Comparison of ENCODE assay signal across 10 cellular contexts in genomic region chr9:2023042-2023441, GRCh38. TPM values are rescaled to one million over a fixed set of nuclear protein-coding genes. Genes with fewer than 3 reads are reported as not detected.
DNase-seq lines count a peak whose midpoint lies in the region; ATAC-seq and TF ChIP-seq lines count a peak whose summit lies in the region.
"Had no signal": no experiment of that assay in that cellular context is flagged by ENCODE, and none has a peak within 500 bp of the region (broad histone marks: within the 10 kb centered on the region; RNA-seq: fewer than 3 reads in every experiment).

No MANE protein-coding gene starts in this region.

- no peaks in the 10 kb centered on the region for H3K27me3 Mint-ChIP-seq in T-cell

- H3K9ac ChIP-seq in rectal smooth muscle tissue (ENCODE audit: low read length) = no peak overlapping the region

- peak overlapping the region; percentile 87 to 90 for H3K27ac Mint-ChIP-seq in T-cell

- H3K4me3 ChIP-seq in GM06990 (replicated peaks; ENCODE audit: low read depth, low read length) = peak overlapping the region; percentile 21
- peak overlapping the region in 1 of 4 donors; percentile 5 for H3K4me3 ChIP-seq in esophagus muscularis mucosa
- no peak overlapping the region for H3K4me3 ChIP-seq in rectal smooth muscle tissue (ENCODE audit: low read length)
- H3K4me3 ChIP-seq in H7 (ENCODE audit: insufficient read depth, low read depth, low read length) = no peak overlapping the region
- no peak overlapping the region for H3K4me3 ChIP-seq in tibial nerve

- H3K9me3 Mint-ChIP-seq in T-cell = no peaks in the 10 kb centered on the region

- H3K27ac ChIP-seq in esophagus muscularis mucosa (replicated peaks in 1 of 4) = peak overlapping the region; percentile 7 to 59 (median 40)
- peak overlapping the region; percentile 63 for H3K27ac ChIP-seq in rectal smooth muscle tissue (ENCODE audit: low read depth, low read length)
- peak overlapping the region in 1 of 4 donors; percentile 23 for H3K27ac ChIP-seq in tibial nerve

- H3K27me3 ChIP-seq in GM06990 (replicated peaks; ENCODE audit: control insufficient read depth, insufficient read depth, low read length) (no peaks in the 10 kb centered on the region), esophagus muscularis mucosa (no peaks in the 10 kb centered on the region), rectal smooth muscle tissue (ENCODE audit: control insufficient read depth, insufficient read depth, low read length) (no peaks in the 10 kb centered on the region), H7 (ENCODE audit: control insufficient read depth, insufficient read depth, low read length) (peaks cover 20% of the 10 kb centered on the region), tibial nerve (no peaks in the 10 kb centered on the region)

- H3K36me3 Mint-ChIP-seq in T-cell = no peaks in the 10 kb centered on the region

- H3K4me1 Mint-ChIP-seq in T-cell = peaks cover 97 to 99% (median 98%) of the 10 kb centered on the region in 3 donors

- TF ChIP-seq EP300 in esophagus muscularis mucosa (IDR thresholded peaks at IDR 0.05) (no peak), tibial nerve (IDR thresholded peaks at IDR 0.05) (no peak)

- intact Hi-C loops in esophagus muscularis mucosa (cut with DNase I) = loop anchor here (10.0 kb wide), 1 partner anchor 822 kb away; the partner anchor contains the start of gene PUM3

- no peak for TF ChIP-seq POLR2A in esophagus muscularis mucosa (IDR thresholded peaks at IDR 0.05; ENCODE audit: low read depth)
- no peak for TF ChIP-seq POLR2A in tibial nerve (IDR thresholded peaks at IDR 0.05)

- peak overlapping the region; percentile 58 to 73 (median 62) for H3K4me3 Mint-ChIP-seq in T-cell

- CTCF ChIA-PET in T-cell (lab: Charles Lee) = interaction anchor here in 1 of 2 donors (1.6 kb wide), 1 partner anchor 30 kb away, joined by 6 read pairs; no protein-coding TSS in a partner anchor

- no peak for TF ChIP-seq CTCF in GM06990 (IDR thresholded peaks at IDR 0.05; ENCODE audit: insufficient read depth, low read length, poor library complexity, severe bottlenecking)
- TF ChIP-seq CTCF in esophagus muscularis mucosa (IDR thresholded peaks at IDR 0.05) = no peak
- TF ChIP-seq CTCF in tibial nerve (IDR thresholded peaks at IDR 0.05) = no peak

- H3K36me3 ChIP-seq in GM06990 (ENCODE audit: control insufficient read depth, insufficient read depth, low read length) (peaks cover 2% of the 10 kb centered on the region; the same call in 1 of the 2 replicates), esophagus muscularis mucosa (no peaks in the 10 kb centered on the region), rectal smooth muscle tissue (ENCODE audit: control insufficient read depth, insufficient read depth, low read length) (no peaks in the 10 kb centered on the region), H7 (replicated peaks; ENCODE audit: control insufficient read depth, insufficient read depth, low read length) (no peaks in the 10 kb centered on the region), tibial nerve (no peaks in the 10 kb centered on the region)

- no peak for DNase-seq in GM06990 (ENCODE audit: extremely low read depth, insufficient read length)
- no peak for DNase-seq in T-cell
- DNase-seq in esophagus muscularis mucosa (ENCODE audit: extremely low spot score) = no peak
- DNase-seq in H7 = no peak
- DNase-seq in tibial nerve (ENCODE audit: low spot score in 2 of 2) = no peak
- DNase-seq: activated CD4-positive, alpha-beta T cell treated with anti-CD3 and anti-CD28 coated beads, Interleukin-2, amount 50 U/mL, for 1 hour had no signal

- ATAC-seq in T-cell (replicated peaks in 1 of 4) (no peak), HG02852 (IDR thresholded peaks at IDR 0.05; ENCODE audit: unreplicated experiment) (no peak), GM18867 (IDR thresholded peaks at IDR 0.05; ENCODE audit: unreplicated experiment) (no peak)
- ATAC-seq: Panc1 had no signal

- H3K4me1 ChIP-seq in esophagus muscularis mucosa = peaks cover 83 to 97% (median 94%) of the 10 kb centered on the region in 4 donors
- peaks cover 48% of the 10 kb centered on the region for H3K4me1 ChIP-seq in rectal smooth muscle tissue (ENCODE audit: control insufficient read depth, insufficient read depth, low read length)
- peaks cover 0 to 85% (median 40%) of the 10 kb centered on the region in 4 donors for H3K4me1 ChIP-seq in tibial nerve

- POLR2A ChIA-PET in T-cell (lab: Charles Lee) = interaction anchor here in 1 of 2 donors (0.5 to 0.9 kb wide), 2 partner anchors 8 to 28 kb away, joined by 3 to 5 read pairs; no protein-coding TSS in a partner anchor

- H3K9me3 ChIP-seq in esophagus muscularis mucosa (no peaks in the 10 kb centered on the region), tibial nerve (no peaks in the 10 kb centered on the region)

- 50% methylated on average over 3 of the region's 3 CpGs for WGBS in esophagus muscularis mucosa
- WGBS in tibial nerve, 2 donors = 51 to 59% methylated on average over 3 of the region's 3 CpGs

RNA-seq across cellular contexts. Expression of gene SMARCA2, which starts 7.9 kb away (rescaled TPM):
- total RNA-seq in T-cell (100 to 1,000 TPM; 225 to 325 (median 237) TPM), esophagus muscularis mucosa (10 to 100 TPM; 76.7 to 99.0 (median 89.8) TPM), tibial nerve (100 to 1,000 TPM in 3 of 4 donors, 10 to 100 TPM in 1; 75.9 to 140 (median 119) TPM)
- total RNA-seq in H7 (2014; rRNA removed; shearing (Covaris generic)) = 5.5 and 11.6 TPM in 2 replicates
